Comparison of ENCODE assay signal across 3 cellular contexts in genomic region chr4:148207074-148207473, GRCh38.
TF ChIP-seq lines count a peak whose summit lies in the region.

No MANE protein-coding gene starts in this region.

TF ChIP-seq in A549, 52 proteins besides CTCF, POLR2A, EP300 and RAD21:
- TF ChIP-seq, protein P1, sequence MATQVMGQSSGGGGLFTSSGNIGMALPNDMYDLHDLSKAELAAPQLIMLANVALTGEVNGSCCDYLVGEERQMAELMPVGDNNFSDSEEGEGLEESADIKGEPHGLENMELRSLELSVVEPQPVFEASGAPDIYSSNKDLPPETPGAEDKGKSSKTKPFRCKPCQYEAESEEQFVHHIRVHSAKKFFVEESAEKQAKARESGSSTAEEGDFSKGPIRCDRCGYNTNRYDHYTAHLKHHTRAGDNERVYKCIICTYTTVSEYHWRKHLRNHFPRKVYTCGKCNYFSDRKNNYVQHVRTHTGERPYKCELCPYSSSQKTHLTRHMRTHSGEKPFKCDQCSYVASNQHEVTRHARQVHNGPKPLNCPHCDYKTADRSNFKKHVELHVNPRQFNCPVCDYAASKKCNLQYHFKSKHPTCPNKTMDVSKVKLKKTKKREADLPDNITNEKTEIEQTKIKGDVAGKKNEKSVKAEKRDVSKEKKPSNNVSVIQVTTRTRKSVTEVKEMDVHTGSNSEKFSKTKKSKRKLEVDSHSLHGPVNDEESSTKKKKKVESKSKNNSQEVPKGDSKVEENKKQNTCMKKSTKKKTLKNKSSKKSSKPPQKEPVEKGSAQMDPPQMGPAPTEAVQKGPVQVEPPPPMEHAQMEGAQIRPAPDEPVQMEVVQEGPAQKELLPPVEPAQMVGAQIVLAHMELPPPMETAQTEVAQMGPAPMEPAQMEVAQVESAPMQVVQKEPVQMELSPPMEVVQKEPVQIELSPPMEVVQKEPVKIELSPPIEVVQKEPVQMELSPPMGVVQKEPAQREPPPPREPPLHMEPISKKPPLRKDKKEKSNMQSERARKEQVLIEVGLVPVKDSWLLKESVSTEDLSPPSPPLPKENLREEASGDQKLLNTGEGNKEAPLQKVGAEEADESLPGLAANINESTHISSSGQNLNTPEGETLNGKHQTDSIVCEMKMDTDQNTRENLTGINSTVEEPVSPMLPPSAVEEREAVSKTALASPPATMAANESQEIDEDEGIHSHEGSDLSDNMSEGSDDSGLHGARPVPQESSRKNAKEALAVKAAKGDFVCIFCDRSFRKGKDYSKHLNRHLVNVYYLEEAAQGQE (IDR thresholded peaks at IDR 0.05), result peak; percentile 74
- no peak for TF ChIP-seq USF2 (IDR thresholded peaks at IDR 0.05)
TF ChIP-seq in A549: peak in this region for 1.

TF ChIP-seq in HEK293, 187 proteins besides CTCF, POLR2A, EP300 and RAD21 (continued from another document):
- TF ChIP-seq, protein P1 (tag by site-specific recombination; IDR thresholded peaks at IDR 0.05), result peak; percentile 95

TF ChIP-seq in GM12878, 131 proteins besides CTCF, POLR2A, EP300 and RAD21 (continued from another document):
- TF ChIP-seq, protein P1 (IDR thresholded peaks at IDR 0.05; ENCODE audit: low read depth, low read length), result peak; percentile 77
